18 cellular contexts compared by ENCODE assay signal in genomic region chr15:38202356-38202755, GRCh38. TPM values are rescaled to one million over a fixed set of nuclear protein-coding genes. Genes with fewer than 3 reads are reported as not detected.
DNase-seq lines count a peak whose midpoint lies in the region; ATAC-seq and TF ChIP-seq lines count a peak whose summit lies in the region.
"Had no signal": no experiment of that assay in that cellular context is flagged by ENCODE, and none has a peak within 500 bp of the region (broad histone marks: within the 10 kb centered on the region; RNA-seq: fewer than 3 reads in every experiment).

No MANE protein-coding gene starts in this region.

- H3K9me2 ChIP-seq in Karpas-422 (replicated peaks; ENCODE audit: insufficient read depth, low read length), result no peaks in the 10 kb centered on the region

- H3K4me3 ChIP-seq in Karpas-422 (ENCODE audit: low read length) (no peak overlapping the region), fibroblast of mammary gland (ENCODE audit: control insufficient read depth, low read depth, low read length) (no peak overlapping the region)
- H3K4me3 ChIP-seq: K562, SK-N-MC had no signal

- no peak overlapping the region for H3K9ac ChIP-seq in Karpas-422 (ENCODE audit: low read length)

- H3K27ac ChIP-seq in Karpas-422 (ENCODE audit: low read length), result no peak overlapping the region
- H3K27ac ChIP-seq: RWPE1, SK-N-MC had no signal

- H3K36me3 ChIP-seq in Karpas-422 (ENCODE audit: insufficient read depth, low read length), result no peaks in the 10 kb centered on the region
- H3K36me3 ChIP-seq: BE2C had no signal

- no peak for TF ChIP-seq CTCF in fibroblast of mammary gland (conservative IDR thresholded peaks at IDR 0.05; ENCODE audit: control insufficient read depth, insufficient read depth, low read depth, low read length)

- no peaks in the 10 kb centered on the region for H3K4me1 ChIP-seq in Karpas-422 (ENCODE audit: low read length)
- H3K4me1 ChIP-seq: BE2C had no signal

- DNase-seq in Karpas-422 (peak; percentile 7), fibroblast of mammary gland (ENCODE audit: low read depth) (peak; percentile 70), lung microvascular endothelial cell (ENCODE audit: low read depth in 2 of 2) (peak; percentile 15 to 41), stromal cell of bone marrow (ENCODE audit: low read depth) (peak; percentile 59), MV-4-11 (lab: John Stamatoyannopoulos, UW) (no peak), GF-D8 (lab: John Stamatoyannopoulos, UW) (no peak)
- DNase-seq: BE2C, EL, H7, HFFc6, NCI-H1105 treated with DMSO at 0.1 percent for 48 hours, NCI-H2081, NCI-H510A, SHP77 treated with DMSO at 0.1 percent for 48 hours had no signal

- no peak for ATAC-seq in HG02870 (IDR thresholded peaks at IDR 0.05; ENCODE audit: unreplicated experiment)
- ATAC-seq: K562 had no signal

- H3K4me2 ChIP-seq in Karpas-422 (ENCODE audit: low read depth, low read length, poor library complexity, severe bottlenecking), result no peak overlapping the region

- no peak overlapping the region for H2AFZ ChIP-seq in Karpas-422 (ENCODE audit: low read length)

- H3K9me3 ChIP-seq in Karpas-422 (ENCODE audit: low read length), result no peaks in the 10 kb centered on the region
- H3K9me3 ChIP-seq: BE2C had no signal

- H4K20me1 ChIP-seq in Karpas-422 (ENCODE audit: insufficient read depth, low read depth, low read length), result no peaks in the 10 kb centered on the region

- H3K79me2 ChIP-seq in Karpas-422 (ENCODE audit: low read length), result no peaks in the 10 kb centered on the region

- no peaks in the 10 kb centered on the region for H3K27me3 ChIP-seq in Karpas-422 (ENCODE audit: low read length)

RNA-seq across cellular contexts. Expression of gene SPRED1, which starts 50.3 kb away (rescaled TPM):
- total RNA-seq in Karpas-422 (2014; rRNA removed; shearing (Covaris generic); ENCODE audit: low replicate concordance), result 25.6 and 27.7 TPM in 2 replicates
- 13.9 and 15.3 TPM in 2 replicates for total RNA-seq in lung microvascular endothelial cell

Comparison
In these comparisons a context has a peak if more than half of its experiments do, and no peak if none do; other contexts are left out.
1. DNase-seq: peak in Karpas-422 (single experiment), fibroblast of mammary gland (single experiment), lung microvascular endothelial cell (2 of 2) and stromal cell of bone marrow (single experiment); none in MV-4-11 (single experiment) and GF-D8 (single experiment).